ENCODE assay signal across 8 cellular contexts in the genomic region with DNA sequence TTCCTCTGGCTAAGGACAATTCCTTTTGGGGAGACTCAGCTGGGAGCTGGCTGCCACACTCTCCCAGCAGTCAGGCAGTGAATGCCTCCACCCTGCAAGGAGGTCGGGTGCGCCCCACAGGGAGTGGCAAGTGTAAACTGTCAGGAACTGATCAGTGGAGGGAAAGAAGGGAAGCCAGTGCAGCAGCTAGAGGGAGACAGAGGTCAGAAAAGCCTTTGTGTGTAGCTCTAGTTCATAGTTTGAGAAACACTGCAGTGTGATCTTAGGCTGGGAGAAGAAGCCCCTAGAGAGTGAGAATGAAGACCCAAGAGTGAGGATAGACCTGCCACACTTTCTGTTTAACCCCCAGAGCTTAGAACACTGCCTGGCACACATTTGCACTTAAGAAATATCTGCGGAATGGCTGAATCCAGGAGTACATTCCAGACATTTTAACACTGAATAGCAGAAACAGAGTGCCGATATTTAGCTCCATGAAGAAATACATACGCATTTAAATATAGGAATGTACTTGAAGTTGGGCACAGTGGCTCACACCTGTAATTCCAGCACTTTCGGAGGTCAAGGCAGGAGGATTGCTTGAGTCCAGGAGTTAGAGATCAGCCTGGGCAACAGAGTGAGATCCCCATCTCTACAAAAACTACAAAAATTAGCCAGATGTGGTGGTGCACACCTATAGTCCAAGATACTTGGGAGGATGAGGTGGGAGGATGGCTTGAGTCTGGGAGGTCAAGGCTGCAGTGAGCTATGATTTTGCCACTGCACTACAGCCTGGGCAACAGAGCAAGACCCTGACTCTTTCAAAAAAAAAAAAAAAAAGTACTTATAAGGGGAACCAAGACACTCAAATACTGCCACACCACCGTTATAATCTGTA. TPM values are rescaled to one million over a fixed set of nuclear protein-coding genes. Genes with fewer than 3 reads are reported as not detected.
DNase-seq lines count a peak whose midpoint lies in the region; ATAC-seq and TF ChIP-seq lines count a peak whose summit lies in the region.

No MANE protein-coding gene starts in this region.

- H3K27me3 Mint-ChIP-seq in glutamatergic neuron (ENCODE audit: unreplicated experiment): no peaks in the 10 kb centered on the region

- no peak overlapping the region for H3K27ac Mint-ChIP-seq in glutamatergic neuron (ENCODE audit: unreplicated experiment)

- H3K23ac ChIP-seq in mesendoderm (ENCODE audit: low read length): no peak overlapping the region

- H3K4ac ChIP-seq in mesendoderm (ENCODE audit: low read depth, low read length): no peak overlapping the region

- dilution Hi-C loops in mammary epithelial cell (cut with HindIII; ENCODE audit: low sequenced_read_pairs): no loop called here

- H4K5ac ChIP-seq in mesendoderm (ENCODE audit: low read length): no peak overlapping the region

- no peak overlapping the region for H4K8ac ChIP-seq in mesendoderm (ENCODE audit: low read depth, low read length)

- H3K9me3 ChIP-seq in mammary epithelial cell (replicated peaks; ENCODE audit: insufficient read depth, low read length): no peaks in the 10 kb centered on the region
- H3K9me3 ChIP-seq in body of pancreas: no peaks in the 10 kb centered on the region

- TF ChIP-seq CTCF in mammary epithelial cell (conservative IDR thresholded peaks at IDR 0.05 in 1 of 2, IDR thresholded peaks at IDR 0.05 in 1 of 2; ENCODE audit: extremely low read depth in 1 of 2, insufficient read depth in 1 of 2, low read depth in 1 of 2, low read length in 2 of 2) (peak; percentile 49 to 75), body of pancreas (IDR thresholded peaks at IDR 0.05) (peak in 1 of 7 experiments; percentile 15), glutamatergic neuron (IDR thresholded peaks at IDR 0.05; ENCODE audit: partially characterized antibody, unreplicated experiment) (no peak)

- H3K27ac ChIP-seq in mammary epithelial cell (ENCODE audit: insufficient read depth, low read depth, low read length) (no peak overlapping the region), mesendoderm (ENCODE audit: low read depth, low read length) (no peak overlapping the region), body of pancreas (no peak overlapping the region)

- no peak overlapping the region for H2BK15ac ChIP-seq in mesendoderm (replicated peaks; ENCODE audit: low read depth)

- CTCF ChIA-PET in mammary epithelial cell (lab: Charles Lee; ENCODE audit: low non-redundant PET): interaction anchor here (0.5 to 0.6 kb wide), 2 partner anchors 109 to 174 kb away, joined by 3 read pairs; no protein-coding TSS in a partner anchor

- 64% methylated on average over 6 of the region's 7 CpGs for WGBS in mammary epithelial cell (ENCODE audit: low coverage, missing lambda C conversion rate)
- WGBS in mesendoderm (ENCODE audit: extremely low coverage, insufficient coverage, low lambda C conversion rate): no CpG with 5 or more reads among the region's 7 CpGs
- WGBS in body of pancreas, 2 donors: 77% methylated on average over 7 of the region's 7 CpGs

- no peak overlapping the region for H3K18ac ChIP-seq in mesendoderm (ENCODE audit: low read length)

- no peak overlapping the region for H2BK120ac ChIP-seq in mesendoderm (ENCODE audit: low read depth, low read length)

- no peak for TF ChIP-seq POLR2A in body of pancreas (IDR thresholded peaks at IDR 0.05)

- H3K56ac ChIP-seq in mesendoderm (ENCODE audit: low read length): no peak overlapping the region

- H3K79me2 ChIP-seq in mammary epithelial cell (ENCODE audit: insufficient read depth, low read length) (no peaks in the 10 kb centered on the region), mesendoderm (ENCODE audit: control insufficient read depth, insufficient read depth, low read length) (no peaks in the 10 kb centered on the region)

- no peak overlapping the region for H2AK5ac ChIP-seq in mesendoderm (ENCODE audit: low read length)

- H3K4me1 ChIP-seq in mammary epithelial cell (ENCODE audit: insufficient read depth, low read length) (no peaks in the 10 kb centered on the region), mesendoderm (ENCODE audit: control insufficient read depth, low read depth, low read length) (no peaks in the 10 kb centered on the region), body of pancreas (peaks cover 15% of the 10 kb centered on the region)

- H3K79me1 ChIP-seq in mesendoderm (ENCODE audit: low read length): no peaks in the 10 kb centered on the region

- DNase-seq in NOMO-1 treated with DMSO at 0.1 percent for 48 hours (lab: John Stamatoyannopoulos, UW; ENCODE audit: unreplicated experiment) (peak; percentile 2), NOMO-1 (lab: John Stamatoyannopoulos, UW; ENCODE audit: unreplicated experiment in 2 of 2) (no peak), NCI-H146 treated with DMSO at 0.1 percent for 48 hours (lab: John Stamatoyannopoulos, UW; ENCODE audit: unreplicated experiment) (peak; percentile 7), mammary epithelial cell (peak; percentile 33), mesendoderm (peak; percentile 54), body of pancreas (no peak), glutamatergic neuron (no peak)
- no peak for DNase-seq in stimulated activated CD4-positive, alpha-beta T cell treated with anti-CD3 and anti-CD28 coated beads, Interleukin-4, amount 100 ng/mL, for 1 hour

- H3K4me2 ChIP-seq in mammary epithelial cell (ENCODE audit: insufficient read depth, low read depth, low read length) (no peak overlapping the region), mesendoderm (ENCODE audit: low read length) (no peak overlapping the region)

- intact Hi-C loops in mammary epithelial cell (cut with micrococcal nuclease): loop anchor here (1.0 to 5.0 kb wide), 3 partner anchors 273 to 391 kb away; no protein-coding TSS in a partner anchor
- intact Hi-C loops in body of pancreas (cut with DNase I): no loop called here

- H4K20me1 ChIP-seq in mammary epithelial cell (ENCODE audit: insufficient read depth, low read length): no peaks in the 10 kb centered on the region

- no TSS peak for BruUV-seq in mammary epithelial cell (replicated peaks; lab: Mats Ljungman, UMichigan)

- H3K4me3 ChIP-seq in mammary epithelial cell (replicated peaks in 1 of 3; ENCODE audit: insufficient read depth in 1 of 3, low read depth in 2 of 3, low read length in 3 of 3): no peak overlapping the region
- H3K4me3 ChIP-seq in mesendoderm (ENCODE audit: low read length): no peak overlapping the region
- H3K4me3 ChIP-seq in body of pancreas: no peak overlapping the region

- no peaks in the 10 kb centered on the region for H3K27me3 ChIP-seq in mammary epithelial cell (ENCODE audit: insufficient read depth, low read length)
- H3K27me3 ChIP-seq in mesendoderm (ENCODE audit: insufficient read depth, low read length, poor library complexity): no peaks in the 10 kb centered on the region
- no peaks in the 10 kb centered on the region for H3K27me3 ChIP-seq in body of pancreas

- no peak overlapping the region for H3K4me3 Mint-ChIP-seq in glutamatergic neuron (ENCODE audit: unreplicated experiment)

- H2AFZ ChIP-seq in mammary epithelial cell (ENCODE audit: low read depth, low read length): no peak overlapping the region

- H3K36me3 Mint-ChIP-seq in glutamatergic neuron (ENCODE audit: unreplicated experiment): no peaks in the 10 kb centered on the region

- no peak overlapping the region for H2BK5ac ChIP-seq in mesendoderm (ENCODE audit: low read length)

- no peaks in the 10 kb centered on the region for H3K4me1 Mint-ChIP-seq in glutamatergic neuron (ENCODE audit: low read depth, unreplicated experiment)

- no peak for ATAC-seq in body of pancreas

- H3K36me3 ChIP-seq in mammary epithelial cell (ENCODE audit: insufficient read depth, low read length) (no peaks in the 10 kb centered on the region), mesendoderm (ENCODE audit: control insufficient read depth, insufficient read depth, low read length) (no peaks in the 10 kb centered on the region), body of pancreas (replicated peaks in 1 of 2; ENCODE audit: insufficient read depth in 1 of 2, low read depth in 2 of 2) (no peaks in the 10 kb centered on the region)

- peaks cover 1% of the 10 kb centered on the region for H3K9me3 Mint-ChIP-seq in glutamatergic neuron (ENCODE audit: unreplicated experiment)

- in situ Hi-C loops in mammary epithelial cell (cut with MboI; ENCODE audit: low sequenced_read_pairs in 2 of 2): no loop called here

- H3K9ac ChIP-seq in mammary epithelial cell (ENCODE audit: insufficient read depth, low read length) (no peak overlapping the region), mesendoderm (ENCODE audit: low read length) (no peak overlapping the region)

RNA-seq across cellular contexts. Expression of a gene that starts 11.1 kb away (rescaled TPM):
- not detected for total RNA-seq in mammary epithelial cell
- polyA plus RNA-seq in mammary epithelial cell: 0.01 TPM
- polyA minus RNA-seq in mammary epithelial cell: not detected
- 0.14 TPM for polyA plus RNA-seq in mesendoderm (2013, experiment 1 of 2)
- polyA plus RNA-seq in mesendoderm (2013, experiment 2 of 2): 0.10 TPM
- total RNA-seq in body of pancreas: not detected
- total RNA-seq in glutamatergic neuron (ENCODE audit: unreplicated experiment): not detected

Comparison
In these comparisons a context has a peak if more than half of its experiments do, and no peak if none do; other contexts are left out.
1. DNase-seq: peak in NOMO-1 treated with DMSO at 0.1 percent for 48 hours (single experiment), NCI-H146 treated with DMSO at 0.1 percent for 48 hours (single experiment), mammary epithelial cell (single experiment) and mesendoderm (single experiment); none in NOMO-1 (0 of 2), body of pancreas (0 of 4), glutamatergic neuron (single experiment) and stimulated activated CD4-positive, alpha-beta T cell treated with anti-CD3 and anti-CD28 coated beads, Interleukin-4, amount 100 ng/mL, for 1 hour (single experiment).